Comparison of ENCODE assay signal across 31 cellular contexts in the genomic region with DNA sequence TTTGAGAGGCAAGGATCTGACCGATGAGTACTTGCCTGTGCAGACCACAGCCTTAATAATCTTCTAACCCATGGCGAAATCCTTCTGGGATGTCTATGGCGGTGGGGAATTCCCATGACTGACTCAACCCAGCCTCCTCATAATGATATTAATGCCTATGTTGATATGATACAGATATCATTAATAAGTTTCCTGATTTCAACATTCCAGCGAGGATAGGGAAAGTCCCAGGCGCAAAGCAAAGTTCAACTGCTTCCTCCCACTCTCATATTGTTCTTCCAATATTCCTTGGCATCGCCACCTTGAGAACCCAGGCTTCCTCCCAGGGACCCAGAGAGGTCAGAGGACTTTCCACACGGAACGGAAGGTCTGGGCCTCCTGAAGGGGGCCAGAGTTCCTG.
"Had no signal": no experiment of that assay in that cellular context is flagged by ENCODE, and none has a peak within 500 bp of the region (broad histone marks: within the 10 kb centered on the region; RNA-seq: fewer than 3 reads in every experiment).

No MANE protein-coding gene starts in this region.

- H3K4me1 Mint-ChIP-seq: activated naive CD8-positive, alpha-beta T cell treated with anti-CD3 and anti-CD28 coated beads for 36 hours; naive thymus-derived CD4-positive, alpha-beta T cell; stimulated activated naive B cell treated with anti-CD40 and anti-IgM and Interleukin-4, amounts not matched to agents 10 μg/mL and 1 μg/mL and 100 μg/mL, for 72 hours had no signal

- ATAC-seq: activated CD4-positive, CD25-positive, alpha-beta regulatory T cell treated with anti-CD3 and anti-CD28 coated beads, Interleukin-2, amount 50 U/mL, for 24 hours; body of pancreas; naive thymus-derived CD4-positive, alpha-beta T cell; stimulated activated naive B cell treated with anti-CD40 and anti-IgM and Interleukin-4, amounts not matched to agents 10 μg/mL and 1 μg/mL and 100 μg/mL, for 72 hours had no signal

- H3K79me2 ChIP-seq: hepatocyte, parathyroid adenoma had no signal

- H3K27me3 ChIP-seq: adrenal gland, body of pancreas, hepatocyte, right atrium auricular region had no signal

- FAIRE-seq: endothelial cell of umbilical vein, frontal cortex, kidney had no signal

- DNase-seq: activated CD4-positive, alpha-beta T cell treated with anti-CD3 and anti-CD28 coated beads for 48 hours; activated CD4-positive, alpha-beta T cell treated with anti-CD3 and anti-CD28 coated beads, Interleukin-2, amount 50 U/mL, for 48 hours; activated effector memory CD4-positive, alpha-beta T cell treated with anti-CD3 and anti-CD28 coated beads, Interleukin-2, amount 50 U/mL, for 16 hours; activated naive CD4-positive, alpha-beta T cell treated with anti-CD3 and anti-CD28 coated beads for 36 hours; activated naive CD8-positive, alpha-beta T cell treated with anti-CD3 and anti-CD28 coated beads for 36 hours; adrenal gland; aorta; body of pancreas; kidney; naive thymus-derived CD4-positive, alpha-beta T cell; nucleus accumbens; stimulated activated CD4-positive, alpha-beta T cell treated with anti-CD3 and anti-CD28 coated beads, Interleukin-15, amount 100 ng/mL, for 24 hours; stimulated activated CD4-positive, alpha-beta T cell treated with anti-CD3 and anti-CD28 coated beads, Interleukin-2, amount 100 ng/mL, for 24 hours; stimulated activated naive B cell treated with anti-CD40 and anti-IgM and Interleukin-4, amounts not matched to agents 10 μg/mL and 1 μg/mL and 100 μg/mL, for 72 hours; T-helper 1 cell; upper lobe of right lung had no signal

- H3K27ac ChIP-seq: adrenal gland, body of pancreas, cardiac muscle cell, coronary artery, esophagus muscularis mucosa, hepatocyte, parathyroid adenoma, right atrium auricular region, suprapubic skin, tibial artery, upper lobe of right lung had no signal

- H3K36me3 ChIP-seq: adrenal gland, cardiac muscle cell, esophagus muscularis mucosa, right atrium auricular region, suprapubic skin, tibial artery, upper lobe of right lung had no signal

- H2AFZ ChIP-seq: hepatocyte, parathyroid adenoma had no signal

- H3K9me3 ChIP-seq: adrenal gland, body of pancreas, esophagus muscularis mucosa, right atrium auricular region, suprapubic skin, tibial artery, upper lobe of right lung had no signal

- H3K4me1 ChIP-seq: adrenal gland, body of pancreas, esophagus muscularis mucosa, parathyroid adenoma, right atrium auricular region, tibial artery, upper lobe of right lung had no signal

- H3K27ac Mint-ChIP-seq: activated naive CD4-positive, alpha-beta T cell treated with anti-CD3 and anti-CD28 coated beads for 36 hours; activated naive CD8-positive, alpha-beta T cell treated with anti-CD3 and anti-CD28 coated beads for 36 hours; activated T-helper 1 cell treated with anti-CD3 and anti-CD28 coated beads, Interleukin-12 subunit alpha, Interleukin-12 subunit beta, Interleukin-2, Interleukin-4 antibody, amounts not matched to agents 30 ng/mL and 10 ng/mL and 1 ng/mL, durations not matched to agents 14 hours and 24 hours and 36 hours; stimulated activated naive B cell treated with anti-CD40 and anti-IgM and Interleukin-4, amounts not matched to agents 10 μg/mL and 1 μg/mL and 100 μg/mL, for 72 hours; T-helper 2 cell treated with Interferon-gamma antibody and Interleukin-4, amounts not matched to agents 5 μg/mL and 100 μg/mL, for 36 hours had no signal

- H3K9ac ChIP-seq: parathyroid adenoma had no signal

- H3K36me3 Mint-ChIP-seq: activated naive CD8-positive, alpha-beta T cell treated with anti-CD3 and anti-CD28 coated beads for 36 hours; stimulated activated naive B cell treated with anti-CD40 and anti-IgM and Interleukin-4, amounts not matched to agents 10 μg/mL and 1 μg/mL and 100 μg/mL, for 72 hours had no signal

- H3K4me2 ChIP-seq: hepatocyte had no signal

- H3K4me3 ChIP-seq: adrenal gland, body of pancreas, cardiac muscle cell, coronary artery, esophagus muscularis mucosa, hepatocyte, lung, right atrium auricular region, suprapubic skin, tibial artery, upper lobe of right lung had no signal

- H3K4me3 Mint-ChIP-seq: activated naive CD4-positive, alpha-beta T cell treated with anti-CD3 and anti-CD28 coated beads for 36 hours; activated naive CD8-positive, alpha-beta T cell treated with anti-CD3 and anti-CD28 coated beads for 36 hours; activated T-helper 1 cell treated with anti-CD3 and anti-CD28 coated beads, Interleukin-12 subunit alpha, Interleukin-12 subunit beta, Interleukin-2, Interleukin-4 antibody, amounts not matched to agents 30 ng/mL and 10 ng/mL and 1 ng/mL, durations not matched to agents 14 hours and 24 hours and 36 hours; naive thymus-derived CD4-positive, alpha-beta T cell; neural crest cell; stimulated activated naive B cell treated with anti-CD40 and anti-IgM and Interleukin-4, amounts not matched to agents 10 μg/mL and 1 μg/mL and 100 μg/mL, for 72 hours; T-helper 2 cell treated with Interferon-gamma antibody and Interleukin-4, amounts not matched to agents 5 μg/mL and 100 μg/mL, for 36 hours had no signal

- H3K9me3 Mint-ChIP-seq: activated naive CD4-positive, alpha-beta T cell treated with anti-CD3 and anti-CD28 coated beads for 36 hours; activated naive CD8-positive, alpha-beta T cell treated with anti-CD3 and anti-CD28 coated beads for 36 hours; activated T-helper 1 cell treated with anti-CD3 and anti-CD28 coated beads, Interleukin-12 subunit alpha, Interleukin-12 subunit beta, Interleukin-2, Interleukin-4 antibody, amounts not matched to agents 30 ng/mL and 10 ng/mL and 1 ng/mL, durations not matched to agents 14 hours and 24 hours and 36 hours; naive thymus-derived CD4-positive, alpha-beta T cell; T-helper 2 cell treated with Interferon-gamma antibody and Interleukin-4, amounts not matched to agents 5 μg/mL and 100 μg/mL, for 36 hours had no signal
